In the genomic region with DNA sequence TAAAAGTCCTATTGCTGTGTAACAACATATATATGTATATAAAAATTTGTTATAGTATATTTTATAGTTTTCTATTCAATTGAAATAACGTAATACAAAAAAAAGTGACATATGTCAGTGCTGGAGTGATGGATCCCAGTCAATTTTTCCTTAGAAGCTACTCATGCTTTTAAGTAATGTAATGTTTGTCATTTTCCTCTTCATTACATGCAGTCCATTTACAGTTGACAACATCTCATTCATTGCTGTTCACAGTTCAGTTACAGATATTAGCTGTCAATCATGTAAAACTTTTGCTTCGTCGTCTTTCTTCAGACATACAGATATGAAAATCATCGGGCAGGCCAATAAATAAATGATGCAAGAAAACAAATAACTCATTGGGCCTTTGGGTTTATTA, we compare ENCODE assay signal across 4 cellular contexts.
"Had no signal": no experiment of that assay in that cellular context is flagged by ENCODE, and none has a peak within 500 bp of the region (broad histone marks: within the 10 kb centered on the region; RNA-seq: fewer than 3 reads in every experiment).

No MANE protein-coding gene starts in this region.

- H3K4me3 Mint-ChIP-seq: GM23338 had no signal

- H3K4me1 Mint-ChIP-seq: GM23338 had no signal

- H3K27ac Mint-ChIP-seq: GM23338 had no signal

- DNase-seq: H7, IMR-90, KG1 had no signal
